In genomic region chr3:98777286-98777685, GRCh38 we compare ENCODE assay signal across 2 cellular contexts.
TF ChIP-seq lines count a peak whose summit lies in the region.

No MANE protein-coding gene starts in this region.

TF ChIP-seq in IMR-90, 13 proteins besides CTCF, POLR2A, EP300 and RAD21:
- TF ChIP-seq MXI1 (IDR thresholded peaks at IDR 0.05; ENCODE audit: borderline replicate concordance, low read depth, low read length) (no peak), RFX5 (IDR thresholded peaks at IDR 0.05; ENCODE audit: low read depth, low read length) (no peak), CEBPB (IDR thresholded peaks at IDR 0.05; ENCODE audit: low read depth, low read length) (no peak), NFE2L2 (IDR thresholded peaks at IDR 0.05; ENCODE audit: low read depth, low read length) (no peak), FOS (IDR thresholded peaks at IDR 0.05; ENCODE audit: low read depth, low read length) (no peak), CHD1 (IDR thresholded peaks at IDR 0.05; ENCODE audit: low read depth, low read length) (no peak), USF2 (IDR thresholded peaks at IDR 0.05; ENCODE audit: low read depth, low read length) (no peak), SMC3 (IDR thresholded peaks at IDR 0.05; ENCODE audit: low read depth, low read length) (no peak), MAFK (IDR thresholded peaks at IDR 0.05; ENCODE audit: low read depth, low read length) (no peak), RCOR1 (IDR thresholded peaks at IDR 0.05; ENCODE audit: insufficient replicate concordance, low read length) (no peak), ELK1 (IDR thresholded peaks at IDR 0.05; ENCODE audit: borderline replicate concordance, low read depth, low read length) (no peak), MAZ (IDR thresholded peaks at IDR 0.05; ENCODE audit: borderline replicate concordance, low read depth, low read length) (no peak), BHLHE40 (IDR thresholded peaks at IDR 0.05; ENCODE audit: low read depth, low read length) (no peak)

TF ChIP-seq in HepG2, 621 proteins besides CTCF, POLR2A, EP300 and RAD21 (continues in another document):
- peak; percentile 56 for TF ChIP-seq BCL6 (CRISPR knock-in tag; IDR thresholded peaks at IDR 0.05)
- TF ChIP-seq MEF2D (CRISPR knock-in tag; IDR thresholded peaks at IDR 0.05) = peak; percentile 20; the same call in 1 of the 2 replicates
- TF ChIP-seq HMGXB4 (CRISPR knock-in tag; IDR thresholded peaks at IDR 0.05; ENCODE audit: borderline replicate concordance in 1 of 2, low read depth in 1 of 2) = 0 out of 4 replicates have a peak, but pooled peaks of 1 of the 2 experiments have one; percentile 11
- TF ChIP-seq ZNF605 (CRISPR knock-in tag; IDR thresholded peaks at IDR 0.05) = 0 out of 2 replicates have a peak, but pooled peaks have one; percentile 17
- peak; percentile 55; the same call in 1 of the 2 replicates for TF ChIP-seq HNF4G (IDR thresholded peaks at IDR 0.05; ENCODE audit: borderline replicate concordance, low read depth, low read length)
- TF ChIP-seq HNF4G (CRISPR knock-in tag; IDR thresholded peaks at IDR 0.05; ENCODE audit: borderline replicate concordance, low read depth) = no peak
- TF ChIP-seq FOXA3 (CRISPR knock-in tag; IDR thresholded peaks at IDR 0.05) = peak; percentile 48
- peak; percentile 76; the same call in 1 of the 2 replicates for TF ChIP-seq ZBTB39 (CRISPR knock-in tag; IDR thresholded peaks at IDR 0.05)
- TF ChIP-seq ZMYM4 (CRISPR knock-in tag; IDR thresholded peaks at IDR 0.05) = peak; percentile 92
- peak; percentile 78; the same call in 1 of the 2 replicates for TF ChIP-seq ISL2 (CRISPR knock-in tag; IDR thresholded peaks at IDR 0.05)
- peak; percentile 47; the same call in 1 of the 2 replicates for TF ChIP-seq PITX1 (CRISPR knock-in tag; IDR thresholded peaks at IDR 0.05)
- TF ChIP-seq XBP1 (CRISPR knock-in tag; IDR thresholded peaks at IDR 0.05) = no peak
- peak; percentile 63 for TF ChIP-seq RCOR2 (CRISPR knock-in tag; IDR thresholded peaks at IDR 0.05)
- no peak for TF ChIP-seq SKI (IDR thresholded peaks at IDR 0.05; ENCODE audit: partially characterized antibody)
- TF ChIP-seq MAX (IDR thresholded peaks at IDR 0.05) = peak; percentile 37; the same call in 1 of the 2 replicates
- no peak for TF ChIP-seq NFKB2 (CRISPR knock-in tag; IDR thresholded peaks at IDR 0.05; ENCODE audit: borderline replicate concordance)
- 0 out of 2 replicates have a peak, but pooled peaks have one; percentile 9 for TF ChIP-seq BRD4 (CRISPR knock-in tag; IDR thresholded peaks at IDR 0.05)
- TF ChIP-seq ZNF746 (CRISPR knock-in tag; IDR thresholded peaks at IDR 0.05) = no peak
- no peak for TF ChIP-seq ZNF34 (CRISPR knock-in tag; IDR thresholded peaks at IDR 0.05; ENCODE audit: borderline replicate concordance)
- no peak for TF ChIP-seq ZNF230 (CRISPR knock-in tag; IDR thresholded peaks at IDR 0.05)
- TF ChIP-seq ZNF878 (CRISPR knock-in tag; IDR thresholded peaks at IDR 0.05) = 0 out of 2 replicates have a peak, but pooled peaks have one; percentile 35
- TF ChIP-seq SMARCE1 (IDR thresholded peaks at IDR 0.05; ENCODE audit: borderline replicate concordance) = no peak
- TF ChIP-seq USF2 (IDR thresholded peaks at IDR 0.05; ENCODE audit: low read depth, low read length) = peak; percentile 52; the same call in 1 of the 2 replicates
- TF ChIP-seq USF2 (CRISPR knock-in tag; IDR thresholded peaks at IDR 0.05; ENCODE audit: borderline replicate concordance) = peak; percentile 59; the same call in 1 of the 2 replicates
- no peak for TF ChIP-seq EED (CRISPR knock-in tag; IDR thresholded peaks at IDR 0.05)
- TF ChIP-seq AGO2 (optimal IDR thresholded peaks at IDR 0.05; ENCODE audit: low read depth, low read length) = no peak
- TF ChIP-seq ONECUT2 (CRISPR knock-in tag; IDR thresholded peaks at IDR 0.05) = 0 out of 2 replicates have a peak, but pooled peaks have one; percentile 23
- TF ChIP-seq ZNF572 (CRISPR knock-in tag; IDR thresholded peaks at IDR 0.05) = no peak
- TF ChIP-seq KLF13 (CRISPR knock-in tag; IDR thresholded peaks at IDR 0.05) = no peak
- peak; percentile 22; the same call in 1 of the 2 replicates for TF ChIP-seq GABPB1 (CRISPR knock-in tag; IDR thresholded peaks at IDR 0.05)
- TF ChIP-seq SAP130 (CRISPR knock-in tag; IDR thresholded peaks at IDR 0.05; ENCODE audit: low read depth) = peak; percentile 58
- TF ChIP-seq ZNF747 (CRISPR knock-in tag; IDR thresholded peaks at IDR 0.05; ENCODE audit: borderline replicate concordance) = no peak; the same call in 1 of the 2 replicates
- peak; percentile 87 for TF ChIP-seq NCOA2 (CRISPR knock-in tag; IDR thresholded peaks at IDR 0.05)
- no peak for TF ChIP-seq CREB1 (IDR thresholded peaks at IDR 0.05)
- TF ChIP-seq CREB1 (CRISPR knock-in tag; IDR thresholded peaks at IDR 0.05) = peak; percentile 68; the same call in 1 of the 2 replicates
- no peak for TF ChIP-seq SETDB1 (CRISPR knock-in tag; IDR thresholded peaks at IDR 0.05; ENCODE audit: borderline replicate concordance)
- peak; percentile 28; the same call in 1 of the 2 replicates for TF ChIP-seq ZNF263 (CRISPR knock-in tag; IDR thresholded peaks at IDR 0.05)
- TF ChIP-seq ZNF362 (CRISPR knock-in tag; IDR thresholded peaks at IDR 0.05; ENCODE audit: borderline replicate concordance) = peak; percentile 18; the same call in 1 of the 2 replicates
- no peak for TF ChIP-seq NONO (IDR thresholded peaks at IDR 0.05)
- peak; percentile 29; the same call in 1 of the 2 replicates for TF ChIP-seq NONO (CRISPR knock-in tag; conservative IDR thresholded peaks at IDR 0.05)
- peak; percentile 38; the same call in 1 of the 2 replicates for TF ChIP-seq NCOR1 (IDR thresholded peaks at IDR 0.05; ENCODE audit: borderline replicate concordance, low read length)
- peak; percentile 43; the same call in 1 of the 2 replicates for TF ChIP-seq CREM (IDR thresholded peaks at IDR 0.05)
- TF ChIP-seq CREM (CRISPR knock-in tag; IDR thresholded peaks at IDR 0.05) = no peak
- peak; percentile 65; the same call in 1 of the 2 replicates for TF ChIP-seq GATAD2A (CRISPR knock-in tag; IDR thresholded peaks at IDR 0.05)
- TF ChIP-seq STAG1 (CRISPR knock-in tag; IDR thresholded peaks at IDR 0.05) = no peak
- no peak for TF ChIP-seq RFX5 (IDR thresholded peaks at IDR 0.05; ENCODE audit: low read depth, low read length)
- peak; percentile 92 for TF ChIP-seq FOXP4 (CRISPR knock-in tag; IDR thresholded peaks at IDR 0.05)
- peak; percentile 47 for TF ChIP-seq FOSL2 (CRISPR knock-in tag; IDR thresholded peaks at IDR 0.05)
- TF ChIP-seq HOMEZ (CRISPR knock-in tag; IDR thresholded peaks at IDR 0.05; ENCODE audit: low read depth) = peak; percentile 92; the same call in 1 of the 2 replicates
- TF ChIP-seq HDAC2 (CRISPR knock-in tag; IDR thresholded peaks at IDR 0.05) = peak; percentile 29; the same call in 1 of the 2 replicates
